ENCODE assay signal across 1 cellular context in the genomic region with DNA sequence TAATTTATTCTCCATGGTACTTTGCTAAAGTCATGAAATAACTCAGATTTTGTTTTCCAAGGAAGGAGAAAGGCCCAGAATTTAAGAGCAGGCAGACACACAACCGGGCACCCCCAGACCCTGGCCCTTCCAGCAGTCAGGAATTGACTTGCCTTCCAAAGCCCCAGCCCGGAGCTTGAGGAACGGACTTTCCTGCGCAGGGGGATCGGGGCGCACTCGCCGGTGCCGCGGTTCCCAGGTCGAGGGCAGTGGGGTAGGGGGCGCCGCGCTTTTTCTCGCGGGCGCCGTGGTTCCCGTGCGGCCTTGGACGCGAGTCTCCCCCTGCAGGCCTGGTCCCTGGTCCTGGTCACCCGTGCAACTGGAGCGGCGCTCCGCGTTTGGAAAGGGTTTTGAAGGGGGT.
TF ChIP-seq lines count a peak whose summit lies in the region.

No MANE protein-coding gene starts in this region.

TF ChIP-seq in GM12878, 131 proteins besides CTCF, POLR2A, EP300 and RAD21 (continued from another document):
- TF ChIP-seq SMAD1 (IDR thresholded peaks at IDR 0.05; ENCODE audit: low read depth, partially characterized antibody) (no peak), RELA (IDR thresholded peaks at IDR 0.05; ENCODE audit: borderline replicate concordance, partially characterized antibody) (no peak), RUNX3 (IDR thresholded peaks at IDR 0.05; ENCODE audit: low read length) (no peak), NBN (IDR thresholded peaks at IDR 0.05) (no peak), PAX8 (IDR thresholded peaks at IDR 0.05) (no peak), RFX5 (IDR thresholded peaks at IDR 0.05; ENCODE audit: low read depth, low read length) (no peak), PRDM15 (CRISPR knock-in tag; IDR thresholded peaks at IDR 0.05) (no peak), CBFB (IDR thresholded peaks at IDR 0.05; ENCODE audit: low read depth) (no peak), KDM1A (IDR thresholded peaks at IDR 0.05; ENCODE audit: borderline replicate concordance) (no peak), CHD1 (IDR thresholded peaks at IDR 0.05; ENCODE audit: low read depth, low read length) (no peak), IKZF2 (IDR thresholded peaks at IDR 0.05) (peak in 1 of 2 experiments; percentile 27; a peak in 2 of 4 replicates), DPF2 (IDR thresholded peaks at IDR 0.05) (no peak), USF1 (IDR thresholded peaks at IDR 0.05; ENCODE audit: borderline replicate concordance, extremely low read length, insufficient read depth, low read depth, low read length) (no peak), FOS (IDR thresholded peaks at IDR 0.05; ENCODE audit: borderline replicate concordance, extremely low read depth, insufficient read length) (no peak), ZZZ3 (IDR thresholded peaks at IDR 0.05; ENCODE audit: control insufficient read depth, insufficient read length, low read depth) (no peak), USF2 (IDR thresholded peaks at IDR 0.05; ENCODE audit: borderline replicate concordance, low read depth, low read length) (no peak), ZNF207 (IDR thresholded peaks at IDR 0.05; ENCODE audit: borderline replicate concordance) (no peak), TCF3 (IDR thresholded peaks at IDR 0.05; ENCODE audit: borderline replicate concordance, insufficient read depth, low read depth, low read length) (no peak), MAX (IDR thresholded peaks at IDR 0.05; ENCODE audit: low read depth, low read length) (no peak), IRF3 (IDR thresholded peaks at IDR 0.05) (no peak), LARP7 (IDR thresholded peaks at IDR 0.05) (no peak), SIX5 (IDR thresholded peaks at IDR 0.05; ENCODE audit: low read depth, low read length, severe bottlenecking) (no peak), NFIC (IDR thresholded peaks at IDR 0.05; ENCODE audit: low read depth, low read length) (no peak), RB1 (IDR thresholded peaks at IDR 0.05; ENCODE audit: borderline replicate concordance) (no peak), HCFC1 (IDR thresholded peaks at IDR 0.05; ENCODE audit: low read length) (no peak), YY1 (IDR thresholded peaks at IDR 0.05; ENCODE audit: low read depth, low read length) (peak; percentile 0; the same call in 1 of the 2 replicates), EZH2 (IDR thresholded peaks at IDR 0.05; ENCODE audit: borderline replicate concordance, control insufficient read depth, low read depth, low read length) (no peak), BACH1 (IDR thresholded peaks at IDR 0.05; ENCODE audit: borderline replicate concordance) (peak; percentile 35; the same call in 1 of the 2 replicates), HDAC2 (IDR thresholded peaks at IDR 0.05) (no peak), CREB1 (IDR thresholded peaks at IDR 0.05; ENCODE audit: low read depth) (no peak), TBL1XR1 (IDR thresholded peaks at IDR 0.05; ENCODE audit: low read depth, low read length) (no peak), BRCA1 (IDR thresholded peaks at IDR 0.05; ENCODE audit: low read depth, low read length) (peak; percentile 63), PML (IDR thresholded peaks at IDR 0.05; ENCODE audit: low read length) (no peak), POLR2AphosphoS5 (IDR thresholded peaks at IDR 0.05; ENCODE audit: low read length) (no peak), ZNF687 (IDR thresholded peaks at IDR 0.05) (no peak), TARDBP (IDR thresholded peaks at IDR 0.05; ENCODE audit: borderline replicate concordance) (no peak), TCF12 (IDR thresholded peaks at IDR 0.05; ENCODE audit: low read depth, low read length) (no peak), ASH2L (IDR thresholded peaks at IDR 0.05; ENCODE audit: borderline replicate concordance, low read depth) (no peak), NRF1 (conservative IDR thresholded peaks at IDR 0.05; ENCODE audit: low read depth, low read length) (no peak)
- TF ChIP-seq, protein P1, sequence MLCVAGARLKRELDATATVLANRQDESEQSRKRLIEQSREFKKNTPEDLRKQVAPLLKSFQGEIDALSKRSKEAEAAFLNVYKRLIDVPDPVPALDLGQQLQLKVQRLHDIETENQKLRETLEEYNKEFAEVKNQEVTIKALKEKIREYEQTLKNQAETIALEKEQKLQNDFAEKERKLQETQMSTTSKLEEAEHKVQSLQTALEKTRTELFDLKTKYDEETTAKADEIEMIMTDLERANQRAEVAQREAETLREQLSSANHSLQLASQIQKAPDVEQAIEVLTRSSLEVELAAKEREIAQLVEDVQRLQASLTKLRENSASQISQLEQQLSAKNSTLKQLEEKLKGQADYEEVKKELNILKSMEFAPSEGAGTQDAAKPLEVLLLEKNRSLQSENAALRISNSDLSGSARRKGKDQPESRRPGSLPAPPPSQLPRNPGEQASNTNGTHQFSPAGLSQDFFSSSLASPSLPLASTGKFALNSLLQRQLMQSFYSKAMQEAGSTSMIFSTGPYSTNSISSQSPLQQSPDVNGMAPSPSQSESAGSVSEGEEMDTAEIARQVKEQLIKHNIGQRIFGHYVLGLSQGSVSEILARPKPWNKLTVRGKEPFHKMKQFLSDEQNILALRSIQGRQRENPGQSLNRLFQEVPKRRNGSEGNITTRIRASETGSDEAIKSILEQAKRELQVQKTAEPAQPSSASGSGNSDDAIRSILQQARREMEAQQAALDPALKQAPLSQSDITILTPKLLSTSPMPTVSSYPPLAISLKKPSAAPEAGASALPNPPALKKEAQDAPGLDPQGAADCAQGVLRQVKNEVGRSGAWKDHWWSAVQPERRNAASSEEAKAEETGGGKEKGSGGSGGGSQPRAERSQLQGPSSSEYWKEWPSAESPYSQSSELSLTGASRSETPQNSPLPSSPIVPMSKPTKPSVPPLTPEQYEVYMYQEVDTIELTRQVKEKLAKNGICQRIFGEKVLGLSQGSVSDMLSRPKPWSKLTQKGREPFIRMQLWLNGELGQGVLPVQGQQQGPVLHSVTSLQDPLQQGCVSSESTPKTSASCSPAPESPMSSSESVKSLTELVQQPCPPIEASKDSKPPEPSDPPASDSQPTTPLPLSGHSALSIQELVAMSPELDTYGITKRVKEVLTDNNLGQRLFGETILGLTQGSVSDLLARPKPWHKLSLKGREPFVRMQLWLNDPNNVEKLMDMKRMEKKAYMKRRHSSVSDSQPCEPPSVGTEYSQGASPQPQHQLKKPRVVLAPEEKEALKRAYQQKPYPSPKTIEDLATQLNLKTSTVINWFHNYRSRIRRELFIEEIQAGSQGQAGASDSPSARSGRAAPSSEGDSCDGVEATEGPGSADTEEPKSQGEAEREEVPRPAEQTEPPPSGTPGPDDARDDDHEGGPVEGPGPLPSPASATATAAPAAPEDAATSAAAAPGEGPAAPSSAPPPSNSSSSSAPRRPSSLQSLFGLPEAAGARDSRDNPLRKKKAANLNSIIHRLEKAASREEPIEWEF (IDR thresholded peaks at IDR 0.05; ENCODE audit: insufficient replicate concordance, low read depth, low read length), result no peak
- TF ChIP-seq, protein P2, sequence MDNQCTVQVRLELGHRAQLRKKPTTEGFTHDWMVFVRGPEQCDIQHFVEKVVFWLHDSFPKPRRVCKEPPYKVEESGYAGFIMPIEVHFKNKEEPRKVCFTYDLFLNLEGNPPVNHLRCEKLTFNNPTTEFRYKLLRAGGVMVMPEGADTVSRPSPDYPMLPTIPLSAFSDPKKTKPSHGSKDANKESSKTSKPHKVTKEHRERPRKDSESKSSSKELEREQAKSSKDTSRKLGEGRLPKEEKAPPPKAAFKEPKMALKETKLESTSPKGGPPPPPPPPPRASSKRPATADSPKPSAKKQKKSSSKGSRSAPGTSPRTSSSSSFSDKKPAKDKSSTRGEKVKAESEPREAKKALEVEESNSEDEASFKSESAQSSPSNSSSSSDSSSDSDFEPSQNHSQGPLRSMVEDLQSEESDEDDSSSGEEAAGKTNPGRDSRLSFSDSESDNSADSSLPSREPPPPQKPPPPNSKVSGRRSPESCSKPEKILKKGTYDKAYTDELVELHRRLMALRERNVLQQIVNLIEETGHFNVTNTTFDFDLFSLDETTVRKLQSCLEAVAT (IDR thresholded peaks at IDR 0.05), result no peak
- TF ChIP-seq, protein P3, sequence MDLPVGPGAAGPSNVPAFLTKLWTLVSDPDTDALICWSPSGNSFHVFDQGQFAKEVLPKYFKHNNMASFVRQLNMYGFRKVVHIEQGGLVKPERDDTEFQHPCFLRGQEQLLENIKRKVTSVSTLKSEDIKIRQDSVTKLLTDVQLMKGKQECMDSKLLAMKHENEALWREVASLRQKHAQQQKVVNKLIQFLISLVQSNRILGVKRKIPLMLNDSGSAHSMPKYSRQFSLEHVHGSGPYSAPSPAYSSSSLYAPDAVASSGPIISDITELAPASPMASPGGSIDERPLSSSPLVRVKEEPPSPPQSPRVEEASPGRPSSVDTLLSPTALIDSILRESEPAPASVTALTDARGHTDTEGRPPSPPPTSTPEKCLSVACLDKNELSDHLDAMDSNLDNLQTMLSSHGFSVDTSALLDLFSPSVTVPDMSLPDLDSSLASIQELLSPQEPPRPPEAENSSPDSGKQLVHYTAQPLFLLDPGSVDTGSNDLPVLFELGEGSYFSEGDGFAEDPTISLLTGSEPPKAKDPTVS (IDR thresholded peaks at IDR 0.05; ENCODE audit: low read depth, low read length), result no peak
